In genomic region chr6:139037490-139037889, GRCh38 we compare ENCODE assay signal across 15 cellular contexts. TPM values are rescaled to one million over a fixed set of nuclear protein-coding genes. Genes with fewer than 3 reads are reported as not detected.
DNase-seq lines count a peak whose midpoint lies in the region; ATAC-seq and TF ChIP-seq lines count a peak whose summit lies in the region.
"Had no signal": no experiment of that assay in that cellular context is flagged by ENCODE, and none has a peak within 500 bp of the region (broad histone marks: within the 10 kb centered on the region; RNA-seq: fewer than 3 reads in every experiment).

No MANE protein-coding gene starts in this region.

- H4K20me1 ChIP-seq in fibroblast of lung (ENCODE audit: control insufficient read depth, extremely low read depth, insufficient read depth, low read length): no peaks in the 10 kb centered on the region

- H3K36me3 ChIP-seq in fibroblast of lung (ENCODE audit: control insufficient read depth, insufficient read depth, low read length): no peaks in the 10 kb centered on the region

- DNase-seq in activated naive CD4-positive, alpha-beta T cell treated with anti-CD3 and anti-CD28 coated beads for 36 hours: no peak
- DNase-seq in activated naive CD4-positive, alpha-beta T cell treated with anti-CD3 and anti-CD28 coated beads, Interleukin-2, amount 10 ng/mL, durations not matched to agents 7 days and 5 days: no peak
- DNase-seq in RKO (ENCODE audit: low spot score) (peak; percentile 35), fibroblast of lung (ENCODE audit: low read depth in 2 of 2) (peak; percentile 49 to 89), smooth muscle cell of the brain vasculature (ENCODE audit: low read depth, low spot score) (peak; percentile 41), NCI-H1436 (lab: John Stamatoyannopoulos, UW) (no peak)
- DNase-seq: ACHN, endodermal cell, NCI-H1105 treated with DMSO at 0.1 percent for 48 hours, NCI-H446, SW 1271 had no signal

- no peaks in the 10 kb centered on the region for H3K9me3 ChIP-seq in fibroblast of lung (ENCODE audit: control insufficient read depth, insufficient read depth, low read depth, low read length)

- no peak overlapping the region for H3K4me2 ChIP-seq in fibroblast of lung (ENCODE audit: extremely low read depth, insufficient read depth, low read length)
- H3K4me2 ChIP-seq: smooth muscle cell had no signal

- no peaks in the 10 kb centered on the region for H3K27me3 ChIP-seq in fibroblast of lung (ENCODE audit: control insufficient read depth, insufficient read depth, low read length)

- H3K27ac Mint-ChIP-seq in activated naive CD4-positive, alpha-beta T cell treated with anti-CD3 and anti-CD28 coated beads for 36 hours: peak overlapping the region; percentile 38
- no peak overlapping the region for H3K27ac Mint-ChIP-seq in activated naive CD4-positive, alpha-beta T cell treated with anti-CD3 and anti-CD28 coated beads, Interleukin-2, amount 10 ng/mL, durations not matched to agents 7 days and 5 days
- H3K27ac Mint-ChIP-seq: endodermal cell had no signal

- no peak for TF ChIP-seq CTCF in fibroblast of lung (conservative IDR thresholded peaks at IDR 0.05 in 1 of 2, IDR thresholded peaks at IDR 0.05 in 1 of 2; ENCODE audit: low read depth in 1 of 2, low read length in 2 of 2)

- no peaks in the 10 kb centered on the region for H3K79me2 ChIP-seq in fibroblast of lung (ENCODE audit: control insufficient read depth, insufficient read depth, low read length)

- H3K9me3 Mint-ChIP-seq in activated naive CD4-positive, alpha-beta T cell treated with anti-CD3 and anti-CD28 coated beads for 36 hours: no peaks in the 10 kb centered on the region
- no peaks in the 10 kb centered on the region for H3K9me3 Mint-ChIP-seq in activated naive CD4-positive, alpha-beta T cell treated with anti-CD3 and anti-CD28 coated beads, Interleukin-2, amount 10 ng/mL, durations not matched to agents 7 days and 5 days
- H3K9me3 Mint-ChIP-seq: endodermal cell had no signal

- H3K4me1 Mint-ChIP-seq in activated naive CD4-positive, alpha-beta T cell treated with anti-CD3 and anti-CD28 coated beads for 36 hours (ENCODE audit: low read depth): peaks cover 30% of the 10 kb centered on the region
- H3K4me1 Mint-ChIP-seq in activated naive CD4-positive, alpha-beta T cell treated with anti-CD3 and anti-CD28 coated beads, Interleukin-2, amount 10 ng/mL, durations not matched to agents 7 days and 5 days: peaks cover 17% of the 10 kb centered on the region
- H3K4me1 Mint-ChIP-seq: endodermal cell had no signal

- H3K4me3 Mint-ChIP-seq in activated naive CD4-positive, alpha-beta T cell treated with anti-CD3 and anti-CD28 coated beads for 36 hours: no peak overlapping the region
- no peak overlapping the region for H3K4me3 Mint-ChIP-seq in activated naive CD4-positive, alpha-beta T cell treated with anti-CD3 and anti-CD28 coated beads, Interleukin-2, amount 10 ng/mL, durations not matched to agents 7 days and 5 days
- H3K4me3 Mint-ChIP-seq: endodermal cell had no signal

- no peak overlapping the region for H3K9ac ChIP-seq in fibroblast of lung (ENCODE audit: insufficient read depth, low read length)

- H3K4me3 ChIP-seq in fibroblast of lung (replicated peaks in 1 of 4; ENCODE audit: control extremely low read depth in 1 of 4, insufficient read depth in 1 of 4, low read depth in 3 of 4, low read length in 4 of 4): no peak overlapping the region
- H3K4me3 ChIP-seq: smooth muscle cell had no signal

- no peak overlapping the region for H2AFZ ChIP-seq in fibroblast of lung (ENCODE audit: low read length)

- ATAC-seq in HG03095 (IDR thresholded peaks at IDR 0.05; ENCODE audit: unreplicated experiment) (no peak), HG03432 (IDR thresholded peaks at IDR 0.05; ENCODE audit: unreplicated experiment) (no peak)
- ATAC-seq: HepG2 had no signal

- H3K27ac ChIP-seq in fibroblast of lung (ENCODE audit: insufficient read depth, low read length): no peak overlapping the region

- intact Hi-C loops in activated naive CD4-positive, alpha-beta T cell treated with anti-CD3 and anti-CD28 coated beads for 36 hours (cut with micrococcal nuclease): no loop called here

- H3K27me3 Mint-ChIP-seq in activated naive CD4-positive, alpha-beta T cell treated with anti-CD3 and anti-CD28 coated beads for 36 hours (ENCODE audit: low read depth): no peaks in the 10 kb centered on the region
- no peaks in the 10 kb centered on the region for H3K27me3 Mint-ChIP-seq in activated naive CD4-positive, alpha-beta T cell treated with anti-CD3 and anti-CD28 coated beads, Interleukin-2, amount 10 ng/mL, durations not matched to agents 7 days and 5 days

- H3K4me1 ChIP-seq in fibroblast of lung (ENCODE audit: control insufficient read depth, extremely low read depth, insufficient read depth, low read length): no peaks in the 10 kb centered on the region

- H3K36me3 Mint-ChIP-seq in activated naive CD4-positive, alpha-beta T cell treated with anti-CD3 and anti-CD28 coated beads for 36 hours (ENCODE audit: low read depth): peaks cover 53% of the 10 kb centered on the region
- H3K36me3 Mint-ChIP-seq in activated naive CD4-positive, alpha-beta T cell treated with anti-CD3 and anti-CD28 coated beads, Interleukin-2, amount 10 ng/mL, durations not matched to agents 7 days and 5 days: peaks cover 71% of the 10 kb centered on the region

- CTCF ChIA-PET in activated naive CD4-positive, alpha-beta T cell treated with anti-CD3 and anti-CD28 coated beads for 36 hours (lab: Charles Lee): interaction anchor here (0.8 to 1.5 kb wide), 2 partner anchors 21 to 332 kb away, joined by 3 to 4 read pairs; no protein-coding TSS in a partner anchor
- CTCF ChIA-PET in activated naive CD4-positive, alpha-beta T cell treated with anti-CD3 and anti-CD28 coated beads, Interleukin-2, amount 10 ng/mL, durations not matched to agents 7 days and 5 days (lab: Charles Lee): interaction anchor here (0.8 kb wide), 1 partner anchor 13 kb away, joined by 3 read pairs; no protein-coding TSS in a partner anchor

RNA-seq across cellular contexts. Expression of gene ABRACL, which starts 8.9 kb away (rescaled TPM):
- 100 to 1,000 TPM; 185 to 190 TPM for total RNA-seq in activated naive CD4-positive, alpha-beta T cell treated with anti-CD3 and anti-CD28 coated beads for 36 hours
- total RNA-seq in fibroblast of lung: 19.7 and 29.8 TPM in 2 replicates
- 49.8 and 58.8 TPM in 2 replicates for polyA plus RNA-seq in fibroblast of lung
- 42.1 and 45.0 TPM in 2 replicates for polyA plus RNA-seq in fibroblast of lung (2012)
- not detected in 2 replicates for polyA minus RNA-seq in fibroblast of lung (ENCODE audit: low replicate concordance)

RNA-seq across cellular contexts. Expression of gene REPS1, which starts 49.4 kb away (rescaled TPM):
- total RNA-seq in activated naive CD4-positive, alpha-beta T cell treated with anti-CD3 and anti-CD28 coated beads for 36 hours: 10 to 100 TPM; 25.8 to 28.8 TPM
- total RNA-seq in fibroblast of lung: 21.3 and 28.2 TPM in 2 replicates
- 27.8 and 33.1 TPM in 2 replicates for polyA plus RNA-seq in fibroblast of lung
- polyA plus RNA-seq in fibroblast of lung (2012): 17.0 and 20.1 TPM in 2 replicates
- polyA minus RNA-seq in fibroblast of lung (ENCODE audit: low replicate concordance): 6.3 and 15.6 TPM in 2 replicates

Comparison
In these comparisons a context has a peak if more than half of its experiments do, and no peak if none do; other contexts are left out.
1. DNase-seq: peak in RKO (single experiment), fibroblast of lung (2 of 2) and smooth muscle cell of the brain vasculature (single experiment); none in activated naive CD4-positive, alpha-beta T cell treated with anti-CD3 and anti-CD28 coated beads for 36 hours (single experiment), activated naive CD4-positive, alpha-beta T cell treated with anti-CD3 and anti-CD28 coated beads, Interleukin-2, amount 10 ng/mL, durations not matched to agents 7 days and 5 days (single experiment) and NCI-H1436 (single experiment).